Comparison of ENCODE assay signal across 10 cellular contexts in genomic region chr1:16619803-16620500, GRCh38. TPM values are rescaled to one million over a fixed set of nuclear protein-coding genes. Genes with fewer than 3 reads are reported as not detected.
A peak's percentile ranks its signal among the peaks of the same experiment; 100 is the strongest.
DNase-seq lines count a peak whose midpoint lies in the region; ATAC-seq and TF ChIP-seq lines count a peak whose summit lies in the region.
"Not testable (repeated sequence)": the region's sequence is repeated elsewhere in the genome, so short reads cannot be mapped to it uniquely, and the experiment has no call there.
"Had no signal": no experiment of that assay in that cellular context is flagged by ENCODE, and none has a peak within 500 bp of the region (broad histone marks: within the 10 kb centered on the region; RNA-seq: fewer than 3 reads in every experiment).

No MANE protein-coding gene starts in this region.

- not testable (repeated sequence) for H3K9me3 Mint-ChIP-seq in WTC11; chondrocyte (ENCODE audit: low read depth)

- not testable (repeated sequence) for H3K4me1 ChIP-seq in heart left ventricle, upper lobe of right lung

- H3K9me3 ChIP-seq in heart left ventricle, upper lobe of right lung: not testable (repeated sequence)

- intact Hi-C loops in heart left ventricle (cut with DNase I), result loop anchor here in 3 of 10 donors (2.0 to 5.0 kb wide), 2 partner anchors 13 to 327 kb away; no protein-coding TSS in a partner anchor
- intact Hi-C loops in posterior vena cava (cut with DNase I); upper lobe of right lung (cut with DNase I): not testable (repeated sequence)

- CTCF ChIA-PET in WTC11 (lab: Charles Lee), result interaction anchor here (0.9 to 4.9 kb wide), 15 partner anchors 9 to 367 kb away, joined by 3 to 73 read pairs (median 14); partner anchors contain the start of genes CROCC, NBPF1 and NECAP2

- H3K4me1 Mint-ChIP-seq in WTC11; chondrocyte (ENCODE audit: low read depth): not testable (repeated sequence)

- not testable (repeated sequence) for H3K27ac ChIP-seq in heart left ventricle, upper lobe of right lung

- not testable (repeated sequence) for H3K36me3 Mint-ChIP-seq in WTC11; chondrocyte (ENCODE audit: low read depth)

- 92 to 93% (median 92%) methylated on average over 21 of the region's 21 CpGs for WGBS in heart left ventricle, 4 donors

- H3K27me3 Mint-ChIP-seq in WTC11 (ENCODE audit: low read depth); chondrocyte (ENCODE audit: low read depth): not testable (repeated sequence)

- peak; percentile 11 for ATAC-seq in WTC11
- ATAC-seq in heart left ventricle, result peak in 1 of 4 donors; percentile 3
- ATAC-seq in upper lobe of right lung, result not testable (repeated sequence)

- POLR2A ChIA-PET in WTC11 (lab: Charles Lee), result not testable (repeated sequence)

- peak; percentile 51 for DNase-seq in GM13977 (ENCODE audit: low spot score)
- peak; percentile 63 for DNase-seq in WTC11 (ENCODE audit: low spot score)
- peak; percentile 26 to 37 for DNase-seq in activated T-cell treated with anti-CD3 and anti-CD28 coated beads, Interleukin-2, amount 50 U/mL, for 48 hours
- peak; percentile 98 for DNase-seq in chondrocyte (ENCODE audit: low spot score)
- DNase-seq in heart left ventricle, result peak; percentile 12 to 74 (median 26)
- peak; percentile 92 for DNase-seq in mesenteric fat pad (ENCODE audit: low spot score)
- DNase-seq in posterior vena cava (ENCODE audit: low spot score), result peak; percentile 90
- peak; percentile 67 for DNase-seq in upper lobe of right lung

- in situ Hi-C loops in GM13977 (cut with MboI; ENCODE audit: low pct_unique_long_range_greater_than_20kb, low sequenced_read_pairs, unreplicated experiment), result loop anchor here (5.0 to 25.0 kb wide), 6 partner anchors 105 to 617 kb away; partner anchors contain the start of genes CPLANE2 and PADI3

- not testable (repeated sequence) for TF ChIP-seq POLR2A in heart left ventricle (IDR thresholded peaks at IDR 0.05)

- H3K4me3 ChIP-seq in heart left ventricle, upper lobe of right lung: not testable (repeated sequence)

- H3K27ac Mint-ChIP-seq in WTC11; chondrocyte (ENCODE audit: unreplicated experiment): not testable (repeated sequence)

- H3K36me3 ChIP-seq in heart left ventricle (peaks cover 0 to 63% (median 48%) of the 10 kb centered on the region in 9 donors), upper lobe of right lung (peaks cover 53% of the 10 kb centered on the region)

- H3K27me3 ChIP-seq in heart left ventricle, upper lobe of right lung: not testable (repeated sequence)

- H3K4me3 Mint-ChIP-seq in WTC11; chondrocyte (ENCODE audit: unreplicated experiment): not testable (repeated sequence)

- TF ChIP-seq CTCF in GM13977 (IDR thresholded peaks at IDR 0.05; ENCODE audit: extremely low read depth, insufficient read depth, missing control alignments); WTC11 (IDR thresholded peaks at IDR 0.05); chondrocyte (IDR thresholded peaks at IDR 0.05); heart left ventricle (IDR thresholded peaks at IDR 0.05); upper lobe of right lung (IDR thresholded peaks at IDR 0.05): not testable (repeated sequence)

RNA-seq across cellular contexts. Expression of gene NBPF1, which starts 6.6 kb away (rescaled TPM):
- total RNA-seq in WTC11 (2021) (17.5 to 18.3 TPM (median 17.9 TPM) in 3 replicates), chondrocyte (52.1 to 67.7 TPM (median 58.9 TPM) in 3 replicates), heart left ventricle (10 to 100 TPM in 8 of 9 donors, 1 to 10 TPM in 1; 4.7 to 18.2 (median 14.3) TPM), mesenteric fat pad (25.8 TPM), posterior vena cava (10 to 100 TPM; 28.9 to 63.0 TPM), upper lobe of right lung (31.2 TPM)
- polyA plus RNA-seq in heart left ventricle, result 1 to 10 TPM; 4.4 to 4.8 TPM

RNA-seq across cellular contexts. Expression of gene RNU1-3, which starts 46.8 kb away (rescaled TPM):
- total RNA-seq in WTC11 (2021) (1,028 to 1,267 TPM (median 1,197 TPM) in 3 replicates), chondrocyte (1,438 to 1,620 TPM (median 1,579 TPM) in 3 replicates), heart left ventricle (1,000 to 10,000 TPM in 6 of 9 donors, 100 to 1,000 TPM in 1, not detected in 2; 364 to 3,776 (median 2,470) TPM), mesenteric fat pad (6,165 TPM), posterior vena cava (over 10,000 TPM; 12,584 to 18,986 TPM), upper lobe of right lung (6,622 TPM)
- not detected for polyA plus RNA-seq in heart left ventricle
- polyA plus RNA-seq: fibroblast of lung, neural cell had no signal

Comparison
In these comparisons a context has a peak if more than half of its experiments do, and no peak if none do; other contexts are left out.
1. DNase-seq: peak in every context shown above with its lines; median percentile 98 in chondrocyte; 92 in mesenteric fat pad; 90 in posterior vena cava; 67 in upper lobe of right lung; 63 in WTC11; 51 in GM13977; 32 in activated T-cell treated with anti-CD3 and anti-CD28 coated beads, Interleukin-2, amount 50 U/mL, for 48 hours; 26 in heart left ventricle.